Comparison of ENCODE assay signal across 9 cellular contexts in the genomic region with DNA sequence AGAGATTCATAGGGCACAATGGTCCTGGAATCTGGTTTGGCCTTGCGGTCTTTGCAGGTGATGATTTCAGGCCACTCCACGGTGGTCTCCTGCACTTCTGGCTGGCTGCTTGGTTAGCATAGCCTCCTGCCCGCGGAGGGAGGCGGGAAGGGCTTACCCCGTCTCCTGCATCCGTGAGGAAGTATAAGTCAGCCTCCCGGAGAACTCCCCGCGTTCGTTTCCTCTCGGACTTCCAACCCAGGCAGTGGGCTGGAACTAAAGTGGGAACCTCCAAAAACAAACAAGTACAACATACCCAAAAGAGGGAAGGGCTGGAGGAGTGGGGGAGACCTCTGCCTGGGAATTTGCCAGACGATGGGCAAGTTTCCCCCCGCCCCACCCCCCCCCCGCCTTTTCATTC. TPM values are rescaled to one million over a fixed set of nuclear protein-coding genes. Genes with fewer than 3 reads are reported as not detected.
DNase-seq lines count a peak whose midpoint lies in the region; ATAC-seq, FAIRE-seq and TF ChIP-seq lines count a peak whose summit lies in the region.
"Had no signal": no experiment of that assay in that cellular context is flagged by ENCODE, and none has a peak within 500 bp of the region (broad histone marks: within the 10 kb centered on the region; RNA-seq: fewer than 3 reads in every experiment).

No MANE protein-coding gene starts in this region.

- H3K4me1 Mint-ChIP-seq in nephron progenitor cell = peaks cover 69% of the 10 kb centered on the region

- H3K4me3 Mint-ChIP-seq in nephron progenitor cell = peak overlapping the region; percentile 94

- no peak for TF ChIP-seq POLR2A in esophagus muscularis mucosa (IDR thresholded peaks at IDR 0.05; ENCODE audit: low read depth)

- H3K36me3 Mint-ChIP-seq in nephron progenitor cell (ENCODE audit: low read depth) = peaks cover 18% of the 10 kb centered on the region
- H3K36me3 Mint-ChIP-seq: activated naive CD8-positive, alpha-beta T cell had no signal

- peaks cover 32 to 76% (median 60%) of the 10 kb centered on the region in 4 donors for H3K4me1 ChIP-seq in esophagus muscularis mucosa

- no peak for FAIRE-seq in HTR-8/SVneo (lab: Jason Lieb, UNC)

- intact Hi-C loops in esophagus muscularis mucosa (cut with DNase I) = loop anchor here (5.0 to 10.0 kb wide), 2 partner anchors 175 to 272 kb away; no protein-coding TSS in a partner anchor

- peaks cover 0 to 4% (median 0%) of the 10 kb centered on the region in 4 donors for H3K27me3 ChIP-seq in esophagus muscularis mucosa

- no peak for ATAC-seq in HG02678 (IDR thresholded peaks at IDR 0.05; ENCODE audit: unreplicated experiment)
- no peak for ATAC-seq in GM19328 (IDR thresholded peaks at IDR 0.05; ENCODE audit: unreplicated experiment)

- H3K27ac ChIP-seq in esophagus muscularis mucosa (replicated peaks in 1 of 4) = peak overlapping the region; percentile 99 to 100 (median 99)

- no peaks in the 10 kb centered on the region for H3K9me3 Mint-ChIP-seq in nephron progenitor cell

- H3K36me3 ChIP-seq in esophagus muscularis mucosa = peaks cover 4 to 28% (median 11%) of the 10 kb centered on the region in 4 donors

- H3K27me3 Mint-ChIP-seq in nephron progenitor cell (ENCODE audit: low read depth, poor library complexity) = peaks cover 45% of the 10 kb centered on the region

- DNase-seq in ACHN = peak; percentile 84
- DNase-seq in esophagus muscularis mucosa (ENCODE audit: extremely low spot score) = peak; percentile 86
- DNase-seq in nephron progenitor cell = peak; percentile 34
- no peak for DNase-seq in cortex of kidney (lab: John Stamatoyannopoulos, UW)
- DNase-seq in HTR-8/SVneo (ENCODE audit: insufficient read length, low spot score) = no peak

- in situ Hi-C loops in ACHN (cut with HindIII; ENCODE audit: low pct_ligation_motif_present, low pct_unique_long_range_greater_than_20kb, low sequenced_read_pairs) = no loop called here

- WGBS in esophagus muscularis mucosa = 12% methylated on average over 15 of the region's 15 CpGs

- peak overlapping the region; percentile 80 to 91 (median 88) for H3K4me3 ChIP-seq in esophagus muscularis mucosa

- no peak for TF ChIP-seq EP300 in esophagus muscularis mucosa (IDR thresholded peaks at IDR 0.05)

- H3K27ac Mint-ChIP-seq in nephron progenitor cell = no peak overlapping the region
- H3K27ac Mint-ChIP-seq: activated naive CD8-positive, alpha-beta T cell had no signal

- H3K9me3 ChIP-seq in esophagus muscularis mucosa = no peaks in the 10 kb centered on the region

- TF ChIP-seq CTCF in esophagus muscularis mucosa (IDR thresholded peaks at IDR 0.05) = no peak
- TF ChIP-seq CTCF in nephron progenitor cell (IDR thresholded peaks at IDR 0.05) = no peak

TF ChIP-seq in PFSK-1, 5 proteins besides CTCF, POLR2A, EP300 and RAD21:
- TF ChIP-seq SIN3A (IDR thresholded peaks at IDR 0.05; ENCODE audit: borderline replicate concordance, insufficient read depth, low read length) = peak; percentile 81; the same call in 1 of the 2 replicates
- no peak for TF ChIP-seq FOXP2 (optimal IDR thresholded peaks at IDR 0.05; ENCODE audit: borderline replicate concordance, extremely low read depth, extremely low read length, insufficient read depth)
- TF ChIP-seq, protein P1, sequence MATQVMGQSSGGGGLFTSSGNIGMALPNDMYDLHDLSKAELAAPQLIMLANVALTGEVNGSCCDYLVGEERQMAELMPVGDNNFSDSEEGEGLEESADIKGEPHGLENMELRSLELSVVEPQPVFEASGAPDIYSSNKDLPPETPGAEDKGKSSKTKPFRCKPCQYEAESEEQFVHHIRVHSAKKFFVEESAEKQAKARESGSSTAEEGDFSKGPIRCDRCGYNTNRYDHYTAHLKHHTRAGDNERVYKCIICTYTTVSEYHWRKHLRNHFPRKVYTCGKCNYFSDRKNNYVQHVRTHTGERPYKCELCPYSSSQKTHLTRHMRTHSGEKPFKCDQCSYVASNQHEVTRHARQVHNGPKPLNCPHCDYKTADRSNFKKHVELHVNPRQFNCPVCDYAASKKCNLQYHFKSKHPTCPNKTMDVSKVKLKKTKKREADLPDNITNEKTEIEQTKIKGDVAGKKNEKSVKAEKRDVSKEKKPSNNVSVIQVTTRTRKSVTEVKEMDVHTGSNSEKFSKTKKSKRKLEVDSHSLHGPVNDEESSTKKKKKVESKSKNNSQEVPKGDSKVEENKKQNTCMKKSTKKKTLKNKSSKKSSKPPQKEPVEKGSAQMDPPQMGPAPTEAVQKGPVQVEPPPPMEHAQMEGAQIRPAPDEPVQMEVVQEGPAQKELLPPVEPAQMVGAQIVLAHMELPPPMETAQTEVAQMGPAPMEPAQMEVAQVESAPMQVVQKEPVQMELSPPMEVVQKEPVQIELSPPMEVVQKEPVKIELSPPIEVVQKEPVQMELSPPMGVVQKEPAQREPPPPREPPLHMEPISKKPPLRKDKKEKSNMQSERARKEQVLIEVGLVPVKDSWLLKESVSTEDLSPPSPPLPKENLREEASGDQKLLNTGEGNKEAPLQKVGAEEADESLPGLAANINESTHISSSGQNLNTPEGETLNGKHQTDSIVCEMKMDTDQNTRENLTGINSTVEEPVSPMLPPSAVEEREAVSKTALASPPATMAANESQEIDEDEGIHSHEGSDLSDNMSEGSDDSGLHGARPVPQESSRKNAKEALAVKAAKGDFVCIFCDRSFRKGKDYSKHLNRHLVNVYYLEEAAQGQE (IDR thresholded peaks at IDR 0.05; ENCODE audit: insufficient read depth in 1 of 2, low read depth in 2 of 2, low read length in 2 of 2) = no peak
- 0 out of 2 replicates have a peak, but pooled peaks have one; percentile 22 for TF ChIP-seq POLR2AphosphoS5 (IDR thresholded peaks at IDR 0.05; ENCODE audit: low read depth, low read length)
- no peak for TF ChIP-seq TAF1 (IDR thresholded peaks at IDR 0.05; ENCODE audit: borderline replicate concordance, insufficient read depth, low read length)
TF ChIP-seq in PFSK-1: peak in this region for 2.

RNA-seq across cellular contexts. Expression of a gene that starts 0.9 kb away (rescaled TPM):
- 17.2 TPM for polyA plus RNA-seq in PFSK-1 (2012; ENCODE audit: insufficient read length, low read depth)
- total RNA-seq in esophagus muscularis mucosa = 100 to 1,000 TPM in 1 of 4 donors, 10 to 100 TPM in 3; 65.4 to 157 (median 75.9) TPM

Comparison
In these comparisons a context has a peak if more than half of its experiments do, and no peak if none do; other contexts are left out.
1. DNase-seq: peak in ACHN (single experiment), esophagus muscularis mucosa (single experiment) and nephron progenitor cell (single experiment); none in cortex of kidney (single experiment) and HTR-8/SVneo (single experiment).